ENCODE assay signal across 10 cellular contexts in genomic region chr1:12106861-12107260, GRCh38. TPM values are rescaled to one million over a fixed set of nuclear protein-coding genes. Genes with fewer than 3 reads are reported as not detected.
DNase-seq lines count a peak whose midpoint lies in the region; TF ChIP-seq lines count a peak whose summit lies in the region.
"Not testable (repeated sequence)": the region's sequence is repeated elsewhere in the genome, so short reads cannot be mapped to it uniquely, and the experiment has no call there.
"Had no signal": no experiment of that assay in that cellular context is flagged by ENCODE, and none has a peak within 500 bp of the region (broad histone marks: within the 10 kb centered on the region; RNA-seq: fewer than 3 reads in every experiment).

No MANE protein-coding gene starts in this region.

- not testable (repeated sequence) for H3K4me1 ChIP-seq in KMS-11 (ENCODE audit: low read depth, poor library complexity, severe bottlenecking); OCI-LY1 (ENCODE audit: insufficient read depth, low read length, severe bottlenecking)

- not testable (repeated sequence) for H3K36me3 ChIP-seq in KMS-11 (ENCODE audit: insufficient read depth); OCI-LY1 (ENCODE audit: insufficient read depth, low read length)

- intact Hi-C loops in CD14-positive monocyte (cut with micrococcal nuclease): not testable (repeated sequence)

- DNase-seq in CD14-positive monocyte (ENCODE audit: low spot score); type B pancreatic cell (ENCODE audit: extremely low spot score, unreplicated experiment): not testable (repeated sequence)
- DNase-seq in UCSD-AML1 (lab: John Stamatoyannopoulos, UW; ENCODE audit: unreplicated experiment) (peak; percentile 41), choroid plexus epithelial cell (ENCODE audit: low read depth) (peak; percentile 22), iPS-NIHi11 (ENCODE audit: low spot score) (peak; percentile 89)

- H3K9me3 ChIP-seq in OCI-LY1 (ENCODE audit: low read length): not testable (repeated sequence)

- H3K4me3 Mint-ChIP-seq in CD14-positive monocyte, type B pancreatic cell: not testable (repeated sequence)

- H3K4me3 ChIP-seq in GM12875 (ENCODE audit: low read depth, low read length); KMS-11 (IDR thresholded peaks at IDR 0.05; ENCODE audit: insufficient read depth, low read depth, low read length); OCI-LY1 (ENCODE audit: low read depth, low read length, poor library complexity, severe bottlenecking); choroid plexus epithelial cell (ENCODE audit: low read depth, low read length): not testable (repeated sequence)

- H3F3A ChIP-seq in OCI-LY1 (ENCODE audit: insufficient read depth, low read length): not testable (repeated sequence)

- not testable (repeated sequence) for H2AFZ ChIP-seq in KMS-11 (ENCODE audit: low read depth); OCI-LY1 (ENCODE audit: low read length)

- H3K79me2 ChIP-seq in KMS-11 (ENCODE audit: insufficient read depth, low read depth); OCI-LY1 (ENCODE audit: insufficient read depth, low read length): not testable (repeated sequence)

- not testable (repeated sequence) for H3K27me3 ChIP-seq in KMS-11 (ENCODE audit: insufficient read depth, low read depth); OCI-LY1 (ENCODE audit: insufficient read depth, low read length)

- H4K20me1 ChIP-seq in KMS-11 (ENCODE audit: insufficient read depth); OCI-LY1 (ENCODE audit: insufficient read depth, low read length): not testable (repeated sequence)

- H3K27me3 Mint-ChIP-seq in CD14-positive monocyte (ENCODE audit: low read depth in 3 of 3): not testable (repeated sequence)
- peaks cover 16% of the 10 kb centered on the region for H3K27me3 Mint-ChIP-seq in type B pancreatic cell

- TF ChIP-seq CTCF in CD14-positive monocyte (IDR thresholded peaks at IDR 0.05) (peak; percentile 49), GM12875 (IDR thresholded peaks at IDR 0.05; ENCODE audit: borderline replicate concordance, insufficient read depth, low read depth, low read length) (peak; percentile 30; the same call in 1 of the 2 replicates), KMS-11 (conservative IDR thresholded peaks at IDR 0.05; ENCODE audit: low read depth, low read length) (peak; percentile 27; the same call in 1 of the 2 replicates), OCI-LY1 (IDR thresholded peaks at IDR 0.05; ENCODE audit: low read length) (peak; percentile 38), choroid plexus epithelial cell (conservative IDR thresholded peaks at IDR 0.05; ENCODE audit: low read depth, low read length) (peak; percentile 68), type B pancreatic cell (conservative IDR thresholded peaks at IDR 0.05) (peak; percentile 67)

- H3K36me3 Mint-ChIP-seq in CD14-positive monocyte, type B pancreatic cell: not testable (repeated sequence)

- not testable (repeated sequence) for H3K4me1 Mint-ChIP-seq in CD14-positive monocyte; type B pancreatic cell (ENCODE audit: unreplicated experiment)

- H3K9me3 Mint-ChIP-seq in CD14-positive monocyte, type B pancreatic cell: not testable (repeated sequence)

- H3K9me2 ChIP-seq in OCI-LY1 (ENCODE audit: low read depth, low read length): not testable (repeated sequence)

- H3K27ac Mint-ChIP-seq in CD14-positive monocyte, type B pancreatic cell: not testable (repeated sequence)

- not testable (repeated sequence) for H3K27ac ChIP-seq in KMS-11; OCI-LY1 (ENCODE audit: low read depth, low read length, poor library complexity, severe bottlenecking)

- H3K9ac ChIP-seq in KMS-11; OCI-LY1 (ENCODE audit: low read length): not testable (repeated sequence)

- H3K4me2 ChIP-seq in KMS-11; OCI-LY1 (ENCODE audit: low read length): not testable (repeated sequence)

RNA-seq across cellular contexts. Expression of gene TNFRSF8, which starts 43.8 kb away (rescaled TPM):
- 10 to 100 TPM; 11.8 to 11.9 TPM for polyA plus RNA-seq in CD14-positive monocyte
- total RNA-seq in type B pancreatic cell (ENCODE audit: low replicate concordance): 0.07 and 0.14 TPM in 2 replicates
- total RNA-seq: HT-29, SJSA1 had no signal

RNA-seq across cellular contexts. Expression of gene TNFRSF1B, which starts 59.9 kb away (rescaled TPM):
- polyA plus RNA-seq in CD14-positive monocyte: 100 to 1,000 TPM; 436 to 761 TPM
- 2.4 and 3.3 TPM in 2 replicates for total RNA-seq in type B pancreatic cell (ENCODE audit: low replicate concordance)
- total RNA-seq: HT-29 had no signal
